ENCODE assay signal across 19 cellular contexts in the genomic region with DNA sequence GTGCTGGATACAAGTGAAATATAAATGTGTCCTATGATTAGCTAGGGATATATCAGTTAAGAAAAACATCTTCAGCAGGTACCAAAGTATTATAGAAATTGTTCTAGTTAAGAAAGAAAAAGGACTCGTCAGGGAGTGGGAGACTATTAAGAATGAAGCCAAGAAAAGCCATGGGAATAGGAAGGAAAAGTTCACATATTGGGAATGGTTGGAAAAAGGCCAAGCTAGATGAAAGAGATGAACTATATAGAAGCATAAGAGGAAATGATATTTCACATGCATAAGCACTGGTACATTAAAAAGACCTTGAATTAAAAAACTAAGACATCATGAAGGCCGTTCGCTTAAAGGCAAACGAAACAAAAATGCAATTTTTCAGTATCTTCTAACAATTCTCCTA.
DNase-seq lines count a peak whose midpoint lies in the region; ATAC-seq and TF ChIP-seq lines count a peak whose summit lies in the region.
"Had no signal": no experiment of that assay in that cellular context is flagged by ENCODE, and none has a peak within 500 bp of the region (broad histone marks: within the 10 kb centered on the region; RNA-seq: fewer than 3 reads in every experiment).

No MANE protein-coding gene starts in this region.

- H3K14ac ChIP-seq in mesenchymal stem cell (ENCODE audit: low read length in 2 of 2) = no peak overlapping the region

- H3K4me2 ChIP-seq in mesenchymal stem cell (ENCODE audit: low read length, poor library complexity, severe bottlenecking) = no peak overlapping the region
- H3K4me2 ChIP-seq: BLaER1 had no signal

- H3K9me3 ChIP-seq in cardiac muscle cell (ENCODE audit: low read depth) = no peaks in the 10 kb centered on the region
- H3K9me3 ChIP-seq in mesenchymal stem cell (ENCODE audit: control insufficient read depth, low read length) = no peaks in the 10 kb centered on the region
- H3K9me3 ChIP-seq: BLaER1 had no signal

- TF ChIP-seq CTCF in cardiac muscle cell (IDR thresholded peaks at IDR 0.05; ENCODE audit: low read depth, low read length) = no peak
- TF ChIP-seq CTCF in nephron (IDR thresholded peaks at IDR 0.05; ENCODE audit: unreplicated experiment in 3 of 3) = no peak

- H2AFZ ChIP-seq in mesenchymal stem cell (ENCODE audit: low read depth, low read length) = no peak overlapping the region
- H2AFZ ChIP-seq: GM23248 had no signal

- H2BK12ac ChIP-seq in mesenchymal stem cell (ENCODE audit: low read length in 2 of 2) = no peak overlapping the region

- H3K9me3 Mint-ChIP-seq in nephron = no peaks in the 10 kb centered on the region
- H3K9me3 Mint-ChIP-seq: CD4-positive, alpha-beta memory T cell; IgD-negative memory B cell had no signal

- H3K27me3 Mint-ChIP-seq in nephron (ENCODE audit: low read depth) = no peaks in the 10 kb centered on the region
- H3K27me3 Mint-ChIP-seq: CD4-positive, alpha-beta memory T cell; IgD-negative memory B cell had no signal

- H2BK120ac ChIP-seq in mesenchymal stem cell (ENCODE audit: low read depth, low read length) = no peak overlapping the region

- H3K79me1 ChIP-seq in mesenchymal stem cell (replicated peaks; ENCODE audit: low read length, poor library complexity, severe bottlenecking) = no peaks in the 10 kb centered on the region

- no peak overlapping the region for H2BK5ac ChIP-seq in mesenchymal stem cell (ENCODE audit: low read depth, low read length, poor library complexity, severe bottlenecking)

- H3K36me3 Mint-ChIP-seq in nephron (ENCODE audit: low read depth) = no peaks in the 10 kb centered on the region
- H3K36me3 Mint-ChIP-seq: CD14-positive monocyte; CD4-positive, alpha-beta memory T cell; IgD-negative memory B cell had no signal

- no peak overlapping the region for H3K4ac ChIP-seq in mesenchymal stem cell (ENCODE audit: low read depth in 1 of 2, low read length in 2 of 2)

- H3K4me3 Mint-ChIP-seq in nephron = peak overlapping the region in 1 of 3 experiments; percentile 0
- H3K4me3 Mint-ChIP-seq: CD14-positive monocyte; CD4-positive, alpha-beta memory T cell; IgD-negative memory B cell had no signal

- H3K4me1 Mint-ChIP-seq in nephron = peaks cover 15% of the 10 kb centered on the region
- H3K4me1 Mint-ChIP-seq: CD14-positive monocyte; CD4-positive, alpha-beta memory T cell; IgD-negative memory B cell had no signal

- H4K8ac ChIP-seq in mesenchymal stem cell (ENCODE audit: low read length) = no peak overlapping the region

- H3K4me3 ChIP-seq in cardiac muscle cell = no peak overlapping the region
- H3K4me3 ChIP-seq in mesenchymal stem cell (ENCODE audit: insufficient read depth in 1 of 2, low read depth in 1 of 2, low read length in 2 of 2) = no peak overlapping the region
- H3K4me3 ChIP-seq: BLaER1, GM23248 had no signal

- H3K27ac ChIP-seq in cardiac muscle cell (peak overlapping the region; percentile 68), mesenchymal stem cell (ENCODE audit: low read length, poor library complexity, severe bottlenecking) (no peak overlapping the region)
- H3K27ac ChIP-seq: BLaER1, GM23248 had no signal

- no peak for ATAC-seq in left cardiac atrium
- ATAC-seq: HCT116 had no signal

- H3K27me3 ChIP-seq in cardiac muscle cell = no peaks in the 10 kb centered on the region
- no peaks in the 10 kb centered on the region for H3K27me3 ChIP-seq in mesenchymal stem cell (ENCODE audit: control insufficient read depth in 1 of 2, insufficient read depth in 1 of 2, low read length in 2 of 2)
- H3K27me3 ChIP-seq: BLaER1 had no signal

- H3K27ac Mint-ChIP-seq in nephron = peak overlapping the region; percentile 29 to 74 (median 35)
- H3K27ac Mint-ChIP-seq: CD14-positive monocyte; CD4-positive, alpha-beta memory T cell; IgD-negative memory B cell had no signal

- H4K91ac ChIP-seq in mesenchymal stem cell (ENCODE audit: low read length) = no peak overlapping the region

- H3K36me3 ChIP-seq in cardiac muscle cell (no peaks in the 10 kb centered on the region), mesenchymal stem cell (ENCODE audit: control insufficient read depth in 1 of 2, insufficient read depth in 2 of 2, low read depth in 1 of 2, low read length in 2 of 2) (peaks cover 0 to 64% of the 10 kb centered on the region in 2 experiments)
- H3K36me3 ChIP-seq: BLaER1 had no signal

- H3K18ac ChIP-seq in mesenchymal stem cell (ENCODE audit: low read depth in 1 of 2, low read length in 2 of 2) = no peak overlapping the region

- no peak overlapping the region for H2AK5ac ChIP-seq in mesenchymal stem cell (ENCODE audit: low read length, severe bottlenecking)

- H3K9ac ChIP-seq in mesenchymal stem cell (ENCODE audit: low read length) = no peak overlapping the region
- H3K9ac ChIP-seq: BLaER1, GM23248 had no signal

- intact Hi-C loops in left cardiac atrium (cut with DNase I) = no loop called here

- H2BK15ac ChIP-seq in mesenchymal stem cell (ENCODE audit: low read depth, poor library complexity, severe bottlenecking) = no peak overlapping the region

- peaks cover 22% of the 10 kb centered on the region for H3K4me1 ChIP-seq in cardiac muscle cell (ENCODE audit: low read depth)
- no peaks in the 10 kb centered on the region for H3K4me1 ChIP-seq in mesenchymal stem cell (ENCODE audit: control insufficient read depth, insufficient read depth, low read depth, low read length)
- H3K4me1 ChIP-seq: BLaER1 had no signal

- 100% methylated on average over 3 of the region's 4 CpGs for WGBS in mesenchymal stem cell

- DNase-seq in cardiac muscle cell (ENCODE audit: low read depth in 1 of 2, low spot score in 1 of 2) (no peak), left cardiac atrium (no peak), glomerular endothelial cell (ENCODE audit: extremely low read depth, low read depth, low spot score) (peak; percentile 22), NCI-H524 (lab: John Stamatoyannopoulos, UW) (no peak), mesenchymal stem cell (no peak), D341Med (ENCODE audit: low spot score) (no peak)
- DNase-seq: 8988T; Calu3; CD4-positive, alpha-beta memory T cell; DMS 273 treated with DMSO at 0.1 percent for 48 hours; DMS79; GDM1; GM23248; H7 had no signal

- H3K23ac ChIP-seq in mesenchymal stem cell (ENCODE audit: low read length in 2 of 2) = no peak overlapping the region
